ENCODE assay signal across 1 cellular context in genomic region chr6:14734416-14735340, GRCh38.
TF ChIP-seq lines count a peak whose summit lies in the region.

No MANE protein-coding gene starts in this region.

TF ChIP-seq in GM12878, 131 proteins besides CTCF, POLR2A, EP300 and RAD21 (continued from another document):
- TF ChIP-seq ETV6 (conservative IDR thresholded peaks at IDR 0.05 in 1 of 2, IDR thresholded peaks at IDR 0.05 in 1 of 2; ENCODE audit: borderline replicate concordance in 1 of 2, low read depth in 1 of 2) (peak in 1 of 2 experiments; percentile 82; a peak in 2 of 4 replicates), SMAD1 (IDR thresholded peaks at IDR 0.05; ENCODE audit: low read depth, partially characterized antibody) (peak; percentile 65), FOXM1 (IDR thresholded peaks at IDR 0.05; ENCODE audit: low read depth, low read length) (peak; percentile 93), EZH2 (IDR thresholded peaks at IDR 0.05; ENCODE audit: borderline replicate concordance, control insufficient read depth, low read depth, low read length) (no peak), ZNF24 (IDR thresholded peaks at IDR 0.05) (peak; percentile 60; the same call in 1 of the 2 replicates), SMAD5 (IDR thresholded peaks at IDR 0.05; ENCODE audit: low read depth) (no peak), SREBF1 (IDR thresholded peaks at IDR 0.05; ENCODE audit: low read length) (no peak), CREM (IDR thresholded peaks at IDR 0.05; ENCODE audit: low read depth) (peak; percentile 84; the same call in 1 of the 2 replicates), CHD2 (IDR thresholded peaks at IDR 0.05; ENCODE audit: borderline replicate concordance, low read depth, low read length) (peak; percentile 65)
